In the genomic region with DNA sequence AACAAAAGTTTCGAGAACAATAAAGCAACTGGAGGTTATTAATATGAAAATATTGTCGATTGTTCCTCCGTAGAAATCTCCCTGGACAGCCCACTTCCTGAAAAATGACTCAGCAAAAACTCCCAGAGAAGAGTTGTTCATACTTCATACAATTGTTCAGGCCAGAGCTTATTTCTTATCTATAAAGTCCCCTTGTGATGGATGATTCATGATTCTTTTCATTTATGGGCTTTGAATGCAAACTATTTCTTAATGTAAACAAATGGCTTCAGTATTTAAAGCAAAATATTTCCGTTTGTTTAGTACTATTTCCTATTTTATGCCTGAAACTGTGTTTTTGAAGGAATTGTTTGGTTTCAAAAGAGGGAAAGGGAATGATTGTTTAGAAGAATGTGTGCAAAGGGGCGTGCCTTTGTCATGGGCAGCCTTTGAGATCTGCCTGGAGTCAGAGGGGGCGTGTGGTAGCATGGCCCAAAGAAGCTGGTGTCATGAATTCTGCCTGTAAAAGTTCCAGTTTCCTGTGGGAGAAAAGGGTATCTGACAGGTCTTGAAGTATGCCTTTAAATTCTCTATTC, we compare ENCODE assay signal across 2 cellular contexts.
TF ChIP-seq lines count a peak whose summit lies in the region.

No MANE protein-coding gene starts in this region.

TF ChIP-seq in IMR-90, 13 proteins besides CTCF, POLR2A, EP300 and RAD21:
- TF ChIP-seq CEBPB (IDR thresholded peaks at IDR 0.05; ENCODE audit: low read depth, low read length) = no peak
- TF ChIP-seq MXI1 (IDR thresholded peaks at IDR 0.05; ENCODE audit: borderline replicate concordance, low read depth, low read length) = peak; percentile 36; the same call in 1 of the 2 replicates
- no peak for TF ChIP-seq MAZ (IDR thresholded peaks at IDR 0.05; ENCODE audit: borderline replicate concordance, low read depth, low read length)
- TF ChIP-seq BHLHE40 (IDR thresholded peaks at IDR 0.05; ENCODE audit: low read depth, low read length) = no peak
- TF ChIP-seq, protein P1, sequence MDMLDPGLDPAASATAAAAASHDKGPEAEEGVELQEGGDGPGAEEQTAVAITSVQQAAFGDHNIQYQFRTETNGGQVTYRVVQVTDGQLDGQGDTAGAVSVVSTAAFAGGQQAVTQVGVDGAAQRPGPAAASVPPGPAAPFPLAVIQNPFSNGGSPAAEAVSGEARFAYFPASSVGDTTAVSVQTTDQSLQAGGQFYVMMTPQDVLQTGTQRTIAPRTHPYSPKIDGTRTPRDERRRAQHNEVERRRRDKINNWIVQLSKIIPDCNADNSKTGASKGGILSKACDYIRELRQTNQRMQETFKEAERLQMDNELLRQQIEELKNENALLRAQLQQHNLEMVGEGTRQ (IDR thresholded peaks at IDR 0.05; ENCODE audit: low read depth, low read length) = no peak
- TF ChIP-seq MAFK (IDR thresholded peaks at IDR 0.05; ENCODE audit: low read depth, low read length) = peak; percentile 96
- peak; percentile 70 for TF ChIP-seq FOS (IDR thresholded peaks at IDR 0.05; ENCODE audit: low read depth, low read length)
- no peak for TF ChIP-seq SMC3 (IDR thresholded peaks at IDR 0.05; ENCODE audit: low read depth, low read length)
- TF ChIP-seq RCOR1 (IDR thresholded peaks at IDR 0.05; ENCODE audit: insufficient replicate concordance, low read length) = no peak
- TF ChIP-seq RFX5 (IDR thresholded peaks at IDR 0.05; ENCODE audit: low read depth, low read length) = no peak
- TF ChIP-seq, protein P2, sequence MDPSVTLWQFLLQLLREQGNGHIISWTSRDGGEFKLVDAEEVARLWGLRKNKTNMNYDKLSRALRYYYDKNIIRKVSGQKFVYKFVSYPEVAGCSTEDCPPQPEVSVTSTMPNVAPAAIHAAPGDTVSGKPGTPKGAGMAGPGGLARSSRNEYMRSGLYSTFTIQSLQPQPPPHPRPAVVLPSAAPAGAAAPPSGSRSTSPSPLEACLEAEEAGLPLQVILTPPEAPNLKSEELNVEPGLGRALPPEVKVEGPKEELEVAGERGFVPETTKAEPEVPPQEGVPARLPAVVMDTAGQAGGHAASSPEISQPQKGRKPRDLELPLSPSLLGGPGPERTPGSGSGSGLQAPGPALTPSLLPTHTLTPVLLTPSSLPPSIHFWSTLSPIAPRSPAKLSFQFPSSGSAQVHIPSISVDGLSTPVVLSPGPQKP (IDR thresholded peaks at IDR 0.05; ENCODE audit: borderline replicate concordance, low read depth, low read length) = no peak
- TF ChIP-seq CHD1 (IDR thresholded peaks at IDR 0.05; ENCODE audit: low read depth, low read length) = no peak
- peak; percentile 100 for TF ChIP-seq NFE2L2 (IDR thresholded peaks at IDR 0.05; ENCODE audit: low read depth, low read length)
TF ChIP-seq in IMR-90: peak in this region for 4.

TF ChIP-seq in K562, 482 proteins besides CTCF, POLR2A, EP300 and RAD21 (continues in another document):
- peak; percentile 60; the same call in 1 of the 2 replicates for TF ChIP-seq SPI1 (IDR thresholded peaks at IDR 0.05; ENCODE audit: borderline replicate concordance, low read depth, low read length)
- peak in 1 of 2 experiments; percentile 23; a peak in 1 of 4 replicates for TF ChIP-seq KDM1A (IDR thresholded peaks at IDR 0.05)
- TF ChIP-seq, protein P3, sequence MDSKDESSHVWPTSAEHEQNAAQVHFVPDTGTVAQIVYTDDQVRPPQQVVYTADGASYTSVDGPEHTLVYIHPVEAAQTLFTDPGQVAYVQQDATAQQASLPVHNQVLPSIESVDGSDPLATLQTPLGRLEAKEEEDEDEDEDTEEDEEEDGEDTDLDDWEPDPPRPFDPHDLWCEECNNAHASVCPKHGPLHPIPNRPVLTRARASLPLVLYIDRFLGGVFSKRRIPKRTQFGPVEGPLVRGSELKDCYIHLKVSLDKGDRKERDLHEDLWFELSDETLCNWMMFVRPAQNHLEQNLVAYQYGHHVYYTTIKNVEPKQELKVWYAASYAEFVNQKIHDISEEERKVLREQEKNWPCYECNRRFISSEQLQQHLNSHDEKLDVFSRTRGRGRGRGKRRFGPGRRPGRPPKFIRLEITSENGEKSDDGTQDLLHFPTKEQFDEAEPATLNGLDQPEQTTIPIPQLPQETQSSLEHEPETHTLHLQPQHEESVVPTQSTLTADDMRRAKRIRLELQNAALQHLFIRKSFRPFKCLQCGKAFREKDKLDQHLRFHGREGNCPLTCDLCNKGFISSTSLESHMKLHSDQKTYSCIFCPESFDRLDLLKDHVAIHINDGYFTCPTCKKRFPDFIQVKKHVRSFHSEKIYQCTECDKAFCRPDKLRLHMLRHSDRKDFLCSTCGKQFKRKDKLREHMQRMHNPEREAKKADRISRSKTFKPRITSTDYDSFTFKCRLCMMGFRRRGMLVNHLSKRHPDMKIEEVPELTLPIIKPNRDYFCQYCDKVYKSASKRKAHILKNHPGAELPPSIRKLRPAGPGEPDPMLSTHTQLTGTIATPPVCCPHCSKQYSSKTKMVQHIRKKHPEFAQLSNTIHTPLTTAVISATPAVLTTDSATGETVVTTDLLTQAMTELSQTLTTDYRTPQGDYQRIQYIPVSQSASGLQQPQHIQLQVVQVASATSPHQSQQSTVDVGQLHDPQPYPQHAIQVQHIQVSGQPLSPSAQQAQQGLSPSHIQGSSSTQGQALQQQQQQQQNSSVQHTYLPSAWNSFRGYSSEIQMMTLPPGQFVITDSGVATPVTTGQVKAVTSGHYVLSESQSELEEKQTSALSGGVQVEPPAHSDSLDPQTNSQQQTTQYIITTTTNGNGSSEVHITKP (IDR thresholded peaks at IDR 0.05; ENCODE audit: partially characterized antibody) = peak; percentile 31
- no peak for TF ChIP-seq GABPB1 (CRISPR knock-in tag; IDR thresholded peaks at IDR 0.05)
- TF ChIP-seq POLR2H (tag; IDR thresholded peaks at IDR 0.05; ENCODE audit: low read depth) = peak; percentile 47; the same call in 1 of the 2 replicates
- TF ChIP-seq FOXK2 (conservative IDR thresholded peaks at IDR 0.05 in 1 of 2, IDR thresholded peaks at IDR 0.05 in 1 of 2; ENCODE audit: low read depth in 2 of 2) = 0 out of 4 replicates have a peak, but pooled peaks of 1 of the 2 experiments have one; percentile 43
- TF ChIP-seq ETS2 (tag; IDR thresholded peaks at IDR 0.05; ENCODE audit: borderline replicate concordance, poor library complexity, severe bottlenecking) = no peak
- TF ChIP-seq TSC22D4 (tag; IDR thresholded peaks at IDR 0.05) = no peak
- 0 out of 2 replicates have a peak, but pooled peaks have one; percentile 35 for TF ChIP-seq FOXM1 (IDR thresholded peaks at IDR 0.05; ENCODE audit: low read depth)
- no peak for TF ChIP-seq FOXM1 (CRISPR knock-in tag; IDR thresholded peaks at IDR 0.05; ENCODE audit: low read depth)
- no peak for TF ChIP-seq PBX2 (CRISPR knock-in tag; IDR thresholded peaks at IDR 0.05; ENCODE audit: low read depth)
- TF ChIP-seq PBX2 (tag; conservative IDR thresholded peaks at IDR 0.05; ENCODE audit: low read depth) = peak; percentile 77
- no peak for TF ChIP-seq FOXP1 (CRISPR knock-in tag; IDR thresholded peaks at IDR 0.05)
- 0 out of 2 replicates have a peak, but pooled peaks have one; percentile 68 for TF ChIP-seq GATAD2B (IDR thresholded peaks at IDR 0.05; ENCODE audit: borderline replicate concordance)
- peak; percentile 53 for TF ChIP-seq CBFA2T3 (IDR thresholded peaks at IDR 0.05)
- TF ChIP-seq ZKSCAN3 (CRISPR knock-in tag; IDR thresholded peaks at IDR 0.05) = no peak
- no peak for TF ChIP-seq PTBP1 (IDR thresholded peaks at IDR 0.05; ENCODE audit: low read depth, low read length)
- peak; percentile 83 for TF ChIP-seq ELF1 (tag; IDR thresholded peaks at IDR 0.05)
- TF ChIP-seq MAFK (IDR thresholded peaks at IDR 0.05; ENCODE audit: low read length) = peak; percentile 95
- TF ChIP-seq MLLT1 (IDR thresholded peaks at IDR 0.05) = no peak
- TF ChIP-seq SMARCC2 (IDR thresholded peaks at IDR 0.05; ENCODE audit: low read depth) = peak; percentile 83
- peak; percentile 69 for TF ChIP-seq PKNOX1 (IDR thresholded peaks at IDR 0.05)
- peak; percentile 86 for TF ChIP-seq SMARCA4 (IDR thresholded peaks at IDR 0.05)
- no peak for TF ChIP-seq FOXK1 (CRISPR knock-in tag; IDR thresholded peaks at IDR 0.05; ENCODE audit: borderline replicate concordance)
- TF ChIP-seq, protein P4, sequence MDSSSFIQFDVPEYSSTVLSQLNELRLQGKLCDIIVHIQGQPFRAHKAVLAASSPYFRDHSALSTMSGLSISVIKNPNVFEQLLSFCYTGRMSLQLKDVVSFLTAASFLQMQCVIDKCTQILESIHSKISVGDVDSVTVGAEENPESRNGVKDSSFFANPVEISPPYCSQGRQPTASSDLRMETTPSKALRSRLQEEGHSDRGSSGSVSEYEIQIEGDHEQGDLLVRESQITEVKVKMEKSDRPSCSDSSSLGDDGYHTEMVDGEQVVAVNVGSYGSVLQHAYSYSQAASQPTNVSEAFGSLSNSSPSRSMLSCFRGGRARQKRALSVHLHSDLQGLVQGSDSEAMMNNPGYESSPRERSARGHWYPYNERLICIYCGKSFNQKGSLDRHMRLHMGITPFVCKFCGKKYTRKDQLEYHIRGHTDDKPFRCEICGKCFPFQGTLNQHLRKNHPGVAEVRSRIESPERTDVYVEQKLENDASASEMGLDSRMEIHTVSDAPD (CRISPR knock-in tag; IDR thresholded peaks at IDR 0.05) = no peak
- no peak for TF ChIP-seq HMGN3 (IDR thresholded peaks at IDR 0.05; ENCODE audit: borderline replicate concordance, extremely low read depth, insufficient read length, low read depth, low read length)
- no peak for TF ChIP-seq ZNF384 (IDR thresholded peaks at IDR 0.05; ENCODE audit: low read depth, low read length)
- peak; percentile 91 for TF ChIP-seq FOSL1 (tag; conservative IDR thresholded peaks at IDR 0.05)
- peak in 1 of 2 experiments; percentile 31 for TF ChIP-seq AFF1 (IDR thresholded peaks at IDR 0.05; ENCODE audit: low read depth in 1 of 2, partially characterized antibody in 2 of 2)
- peak; percentile 56 for TF ChIP-seq TAF9B (IDR thresholded peaks at IDR 0.05; ENCODE audit: partially characterized antibody)
- TF ChIP-seq ZNF586 (CRISPR knock-in tag; conservative IDR thresholded peaks at IDR 0.05) = no peak
